In genomic region chr22:15760388-15761150, GRCh38 we compare ENCODE assay signal across 4 cellular contexts.
DNase-seq lines count a peak whose midpoint lies in the region; ATAC-seq and TF ChIP-seq lines count a peak whose summit lies in the region.
"Not testable (repeated sequence)": the region's sequence is repeated elsewhere in the genome, so short reads cannot be mapped to it uniquely, and the experiment has no call there.

No MANE protein-coding gene starts in this region.

- not testable (repeated sequence) for H3K36me3 Mint-ChIP-seq in osteocyte (ENCODE audit: unreplicated experiment)

- not testable (repeated sequence) for TF ChIP-seq POLR2A in gastroesophageal sphincter (IDR thresholded peaks at IDR 0.05); sigmoid colon (IDR thresholded peaks at IDR 0.05)

- 93% methylated on average over 6 of the region's 44 CpGs; no CpG with 5 or more reads in 1 of the 2 donors for WGBS in gastroesophageal sphincter (ENCODE audit: low coverage in 1 of 2), 2 donors
- WGBS in sigmoid colon, 2 donors, result 92 to 94% methylated on average over 18 to 19 of the region's 44 CpGs

- not testable (repeated sequence) for H3K36me3 ChIP-seq in gastroesophageal sphincter, sigmoid colon

- H3K9me3 Mint-ChIP-seq in osteocyte (ENCODE audit: unreplicated experiment); stimulated activated naive CD8-positive, alpha-beta T cell treated with anti-CD3 and anti-CD28 coated beads, Interleukin-15, amount 100 ng/mL, for 72 hours: not testable (repeated sequence)

- intact Hi-C loops in sigmoid colon (cut with DNase I), result not testable (repeated sequence)

- H3K4me1 ChIP-seq in gastroesophageal sphincter, sigmoid colon: not testable (repeated sequence)

- not testable (repeated sequence) for TF ChIP-seq EP300 in gastroesophageal sphincter (IDR thresholded peaks at IDR 0.05); sigmoid colon (IDR thresholded peaks at IDR 0.05)

- H3K4me1 Mint-ChIP-seq in osteocyte (ENCODE audit: unreplicated experiment); stimulated activated naive CD8-positive, alpha-beta T cell treated with anti-CD3 and anti-CD28 coated beads, Interleukin-15, amount 100 ng/mL, for 72 hours: not testable (repeated sequence)

- not testable (repeated sequence) for H3K27ac ChIP-seq in gastroesophageal sphincter, sigmoid colon

- not testable (repeated sequence) for H3K27me3 ChIP-seq in gastroesophageal sphincter, sigmoid colon

- not testable (repeated sequence) for H3K4me3 ChIP-seq in gastroesophageal sphincter, sigmoid colon

- DNase-seq in osteocyte (ENCODE audit: extremely low spot score, unreplicated experiment) (peak; percentile 79), sigmoid colon (peak; percentile 37)
- not testable (repeated sequence) for DNase-seq in stimulated activated naive CD8-positive, alpha-beta T cell treated with anti-CD3 and anti-CD28 coated beads, Interleukin-15, amount 100 ng/mL, for 72 hours

- H3K4me3 Mint-ChIP-seq in osteocyte (ENCODE audit: unreplicated experiment); stimulated activated naive CD8-positive, alpha-beta T cell treated with anti-CD3 and anti-CD28 coated beads, Interleukin-15, amount 100 ng/mL, for 72 hours: not testable (repeated sequence)

- not testable (repeated sequence) for H3K9me3 ChIP-seq in gastroesophageal sphincter, sigmoid colon

- peak; percentile 13 for ATAC-seq in gastroesophageal sphincter
- peak; percentile 57 for ATAC-seq in stimulated activated naive CD8-positive, alpha-beta T cell treated with anti-CD3 and anti-CD28 coated beads, Interleukin-15, amount 100 ng/mL, for 72 hours

- not testable (repeated sequence) for H3K27ac Mint-ChIP-seq in osteocyte (ENCODE audit: unreplicated experiment); stimulated activated naive CD8-positive, alpha-beta T cell treated with anti-CD3 and anti-CD28 coated beads, Interleukin-15, amount 100 ng/mL, for 72 hours

- TF ChIP-seq CTCF in gastroesophageal sphincter (IDR thresholded peaks at IDR 0.05); osteocyte (IDR thresholded peaks at IDR 0.05); sigmoid colon (IDR thresholded peaks at IDR 0.05): not testable (repeated sequence)

- H3K27me3 Mint-ChIP-seq in osteocyte (ENCODE audit: unreplicated experiment); stimulated activated naive CD8-positive, alpha-beta T cell treated with anti-CD3 and anti-CD28 coated beads, Interleukin-15, amount 100 ng/mL, for 72 hours: not testable (repeated sequence)
